In the genomic region with DNA sequence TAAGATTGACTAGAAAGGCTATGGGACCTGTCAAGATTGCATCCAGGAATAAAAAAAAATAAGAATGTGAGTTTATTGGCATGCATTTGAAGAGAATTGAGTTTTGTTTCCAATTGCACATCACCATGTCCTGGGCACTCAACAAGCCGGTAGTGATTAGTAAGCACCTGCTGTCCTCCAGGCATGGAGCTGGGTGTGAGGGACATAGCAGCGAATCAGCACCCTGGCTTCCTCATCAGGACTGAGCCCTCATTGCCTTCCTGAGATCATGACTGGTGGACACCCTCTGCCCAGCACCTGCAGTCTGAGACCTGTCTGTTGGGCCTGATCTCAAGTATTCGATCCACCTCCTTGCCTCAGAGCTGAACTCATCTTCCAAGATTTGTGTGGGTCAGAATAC, we compare ENCODE assay signal across 1 cellular context.
TF ChIP-seq lines count a peak whose summit lies in the region.

No MANE protein-coding gene starts in this region.

TF ChIP-seq in IMR-90, 13 proteins besides CTCF, POLR2A, EP300 and RAD21 (continued from another document):
- TF ChIP-seq, protein P1, sequence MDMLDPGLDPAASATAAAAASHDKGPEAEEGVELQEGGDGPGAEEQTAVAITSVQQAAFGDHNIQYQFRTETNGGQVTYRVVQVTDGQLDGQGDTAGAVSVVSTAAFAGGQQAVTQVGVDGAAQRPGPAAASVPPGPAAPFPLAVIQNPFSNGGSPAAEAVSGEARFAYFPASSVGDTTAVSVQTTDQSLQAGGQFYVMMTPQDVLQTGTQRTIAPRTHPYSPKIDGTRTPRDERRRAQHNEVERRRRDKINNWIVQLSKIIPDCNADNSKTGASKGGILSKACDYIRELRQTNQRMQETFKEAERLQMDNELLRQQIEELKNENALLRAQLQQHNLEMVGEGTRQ (IDR thresholded peaks at IDR 0.05; ENCODE audit: low read depth, low read length): no peak
